ENCODE assay signal across 1 cellular context in the genomic region with DNA sequence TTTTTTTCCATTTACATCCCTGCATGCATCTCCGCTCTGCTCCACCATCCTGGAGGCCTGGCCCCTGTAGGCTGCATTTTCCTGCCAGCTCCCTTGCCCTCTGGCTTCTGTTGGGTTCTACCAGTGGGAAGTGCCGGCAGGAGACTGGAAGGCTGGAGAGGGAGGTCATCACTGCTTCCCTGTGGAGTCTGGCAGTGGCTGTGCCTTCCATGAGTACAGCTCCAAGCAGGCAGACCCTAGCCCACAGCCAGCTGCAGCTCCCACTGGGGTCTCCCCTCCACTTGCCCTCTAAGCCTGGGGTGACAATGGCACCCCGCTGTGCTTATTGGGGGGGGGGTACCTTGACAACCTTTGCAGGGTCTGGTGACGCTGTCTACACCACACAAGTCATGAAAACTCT.
TF ChIP-seq lines count a peak whose summit lies in the region.

No MANE protein-coding gene starts in this region.

TF ChIP-seq in HepG2, 621 proteins besides CTCF, POLR2A, EP300 and RAD21:
- TF ChIP-seq NCOR1 (IDR thresholded peaks at IDR 0.05; ENCODE audit: borderline replicate concordance, low read length) = no peak
- TF ChIP-seq, protein P1, sequence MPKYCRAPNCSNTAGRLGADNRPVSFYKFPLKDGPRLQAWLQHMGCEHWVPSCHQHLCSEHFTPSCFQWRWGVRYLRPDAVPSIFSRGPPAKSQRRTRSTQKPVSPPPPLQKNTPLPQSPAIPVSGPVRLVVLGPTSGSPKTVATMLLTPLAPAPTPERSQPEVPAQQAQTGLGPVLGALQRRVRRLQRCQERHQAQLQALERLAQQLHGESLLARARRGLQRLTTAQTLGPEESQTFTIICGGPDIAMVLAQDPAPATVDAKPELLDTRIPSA (CRISPR knock-in tag; IDR thresholded peaks at IDR 0.05; ENCODE audit: borderline replicate concordance) = no peak
- no peak for TF ChIP-seq CREB1 (IDR thresholded peaks at IDR 0.05)
- TF ChIP-seq CREB1 (CRISPR knock-in tag; IDR thresholded peaks at IDR 0.05) = no peak
- no peak for TF ChIP-seq POLR2AphosphoS5 (IDR thresholded peaks at IDR 0.05; ENCODE audit: low read depth, low read length)
- TF ChIP-seq ZNF501 (CRISPR knock-in tag; IDR thresholded peaks at IDR 0.05) = no peak
- TF ChIP-seq SSRP1 (CRISPR knock-in tag; IDR thresholded peaks at IDR 0.05) = no peak
- TF ChIP-seq TBX2 (CRISPR knock-in tag; IDR thresholded peaks at IDR 0.05; ENCODE audit: borderline replicate concordance) = no peak
- TF ChIP-seq RARA (CRISPR knock-in tag; IDR thresholded peaks at IDR 0.05) = no peak
- TF ChIP-seq ZSCAN21 (CRISPR knock-in tag; IDR thresholded peaks at IDR 0.05; ENCODE audit: borderline replicate concordance) = no peak
- TF ChIP-seq EZH2 (conservative IDR thresholded peaks at IDR 0.05; ENCODE audit: low read depth, low read length) = no peak
- no peak for TF ChIP-seq ZMYM4 (CRISPR knock-in tag; IDR thresholded peaks at IDR 0.05)
